8 cellular contexts compared by ENCODE assay signal in genomic region chr12:110689002-110689600, GRCh38.
DNase-seq lines count a peak whose midpoint lies in the region; ATAC-seq, FAIRE-seq and TF ChIP-seq lines count a peak whose summit lies in the region.

TSS of gene HVCN1 (minus strand) at chr12:110689115. CDS start at chr12:110683245, 5,870 bp downstream.

- H3K9me3 ChIP-seq in DND-41 (ENCODE audit: insufficient read depth, low read length, severe bottlenecking) = no peaks in the 10 kb centered on the region
- H3K9me3 ChIP-seq in iPS-20b (ENCODE audit: insufficient read depth, low read depth, low read length) = no peaks in the 10 kb centered on the region

- H3K9ac ChIP-seq in DND-41 (ENCODE audit: low read depth, low read length) (peak within 1 kb of the TSS; percentile 56), iPS-20b (ENCODE audit: low read depth, low read length) (peak within 1 kb of the TSS; percentile 82; the same call in 1 of the 2 replicates)

- no peak for TF ChIP-seq CTCF in DND-41 (IDR thresholded peaks at IDR 0.05; ENCODE audit: borderline replicate concordance, extremely low read depth, low read length, poor library complexity, severe bottlenecking)
- TF ChIP-seq CTCF in RWPE1 (conservative IDR thresholded peaks at IDR 0.05; ENCODE audit: low read depth) = no peak
- no peak for TF ChIP-seq CTCF in astrocyte of the cerebellum (IDR thresholded peaks at IDR 0.05; ENCODE audit: low read depth, low read length, missing control alignments)

- H3K27ac ChIP-seq in DND-41 (ENCODE audit: low read length) = peak within 1 kb of the TSS; percentile 84
- H3K27ac ChIP-seq in RWPE1 = peak within 1 kb of the TSS; percentile 10; the same call in 1 of the 2 replicates
- H3K27ac ChIP-seq in iPS-20b (ENCODE audit: low read length) = peak within 1 kb of the TSS; percentile 14

- peak within 1 kb of the TSS; percentile 82 for H2AFZ ChIP-seq in DND-41 (ENCODE audit: low read depth, low read length)

- H3K4me3 ChIP-seq in DND-41 (ENCODE audit: low read depth in 1 of 2, low read length in 2 of 2) (peak within 1 kb of the TSS; percentile 50 to 57; a peak in 3 of 4 replicates), astrocyte of the cerebellum (ENCODE audit: low read depth, low read length) (peak within 1 kb of the TSS; percentile 51), iPS-20b (ENCODE audit: low read length) (peak within 1 kb of the TSS; percentile 76)

- in situ Hi-C loops in astrocyte of the cerebellum (cut with HindIII; ENCODE audit: low sequenced_read_pairs) = no loop called here

- H3K4me1 ChIP-seq in DND-41 (ENCODE audit: insufficient read depth, low read length) (peaks cover 29% of the 10 kb centered on the region), iPS-20b (ENCODE audit: insufficient read depth, low read length) (peaks cover 4% of the 10 kb centered on the region; the same call in 1 of the 2 replicates)

- H3K79me2 ChIP-seq in DND-41 (ENCODE audit: insufficient read depth, low read length) = no peaks in the 10 kb centered on the region; the same call in 1 of the 2 replicates

- POLR2A ChIA-PET in RWPE1 (lab: Yijun Ruan, JAX; ENCODE audit: low non-redundant PET) = no interaction called here

- CTCF ChIA-PET in RWPE1 (lab: Yijun Ruan, JAX) = interaction anchor here (0.5 to 0.7 kb wide), 2 partner anchors 88 to 1021 kb away, joined by 3 to 5 read pairs; no protein-coding TSS in a partner anchor

- H3K27me3 ChIP-seq in DND-41 (ENCODE audit: insufficient read depth, low read length, poor library complexity) (no peaks in the 10 kb centered on the region), iPS-20b (ENCODE audit: insufficient read depth, low read length) (peaks cover 25% of the 10 kb centered on the region)

- H3K36me3 ChIP-seq in DND-41 (ENCODE audit: insufficient read depth, low read length) (no peaks in the 10 kb centered on the region), iPS-20b (ENCODE audit: insufficient read depth, low read depth, low read length) (no peaks in the 10 kb centered on the region)

- peak; percentile 81 for DNase-seq in DND-41
- DNase-seq in HCEC 1CT = peak; percentile 16
- DNase-seq in RWPE1 (ENCODE audit: low spot score) = no peak
- no peak for DNase-seq in astrocyte of the cerebellum (ENCODE audit: low read depth)
- DNase-seq in stimulated activated CD4-positive, alpha-beta T cell treated with anti-CD3 and anti-CD28 coated beads, Interleukin-12 subunit alpha, Interleukin-12 subunit beta, amount 100 ng/mL, for 24 hours (ENCODE audit: low read depth in 2 of 2) = peak; percentile 16 to 43
- no peak for DNase-seq in urothelium cell line (ENCODE audit: low spot score)
- DNase-seq in central memory CD4-positive, alpha-beta T cell = no peak

- peak within 1 kb of the TSS; percentile 98 for H3K4me2 ChIP-seq in DND-41 (ENCODE audit: insufficient read depth, low read length)

- ATAC-seq in DND-41 (ENCODE audit: insufficient read depth, low read depth) = peak; percentile 77

- H4K20me1 ChIP-seq in DND-41 (ENCODE audit: insufficient read depth, low read length) = no peaks in the 10 kb centered on the region

- FAIRE-seq in urothelium cell line (lab: Jason Lieb, UNC) = no peak

Comparison
In these comparisons a context has a peak if more than half of its experiments do, and no peak if none do; other contexts are left out.
1. DNase-seq: peak in DND-41 (single experiment), HCEC 1CT (single experiment) and stimulated activated CD4-positive, alpha-beta T cell treated with anti-CD3 and anti-CD28 coated beads, Interleukin-12 subunit alpha, Interleukin-12 subunit beta, amount 100 ng/mL, for 24 hours (2 of 2); none in RWPE1 (single experiment), astrocyte of the cerebellum (single experiment), urothelium cell line (single experiment) and central memory CD4-positive, alpha-beta T cell (single experiment).
2. H3K27ac ChIP-seq: peak in every context shown above with its lines; median percentile 84 in DND-41; 14 in iPS-20b; 10 in RWPE1.
3. Peak in every context shown above with its lines, with median percentiles within 50 percentile points of each other: H3K4me3 ChIP-seq.